Comparison of ENCODE assay signal across 1 cellular context in the genomic region with DNA sequence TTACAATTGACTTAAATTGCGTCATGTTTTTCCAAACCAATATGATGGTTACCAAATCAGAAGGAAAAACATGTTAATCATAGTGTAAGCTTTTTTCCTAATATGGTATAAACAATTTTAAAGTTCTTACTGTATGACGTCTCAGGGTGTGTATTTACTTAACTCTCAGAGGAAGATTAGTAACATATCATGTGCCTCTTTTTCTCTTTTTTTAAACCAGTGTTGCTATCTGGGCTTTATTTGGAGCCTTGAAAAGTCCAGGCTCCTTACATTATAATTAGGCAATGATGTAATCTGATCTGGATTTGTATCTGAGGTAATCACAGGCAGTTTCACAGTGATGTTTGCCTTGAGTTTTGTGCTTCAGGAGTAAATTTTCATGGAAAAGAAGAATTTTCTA.
TF ChIP-seq lines count a peak whose summit lies in the region.

No MANE protein-coding gene starts in this region.

TF ChIP-seq in HepG2, 621 proteins besides CTCF, POLR2A, EP300 and RAD21:
- TF ChIP-seq CREB1 (IDR thresholded peaks at IDR 0.05): peak; percentile 39; the same call in 1 of the 2 replicates
- no peak for TF ChIP-seq CREB1 (CRISPR knock-in tag; IDR thresholded peaks at IDR 0.05)
- TF ChIP-seq AGO2 (optimal IDR thresholded peaks at IDR 0.05; ENCODE audit: low read depth, low read length): no peak
